ENCODE assay signal across 20 cellular contexts in the genomic region with DNA sequence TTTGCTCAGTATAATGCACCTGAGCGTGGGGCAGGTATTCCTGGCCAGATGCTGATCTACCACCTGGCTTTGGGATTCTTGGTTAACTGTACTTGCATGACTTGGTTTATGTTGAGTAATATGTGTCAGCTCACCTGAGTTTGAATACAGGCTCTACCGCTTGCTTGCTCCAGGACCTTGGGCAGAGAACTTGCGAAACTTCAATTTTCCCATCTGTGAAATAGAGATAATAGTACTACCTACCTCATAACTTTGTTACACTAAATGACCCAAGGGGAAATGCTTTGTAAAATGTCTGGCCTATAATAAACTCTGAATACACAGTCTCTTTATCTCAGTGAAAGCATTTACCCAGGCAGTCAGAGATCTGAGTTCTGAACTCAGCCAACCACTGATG. TPM values are rescaled to one million over a fixed set of nuclear protein-coding genes. Genes with fewer than 3 reads are reported as not detected.
A peak's percentile ranks its signal among the peaks of the same experiment; 100 is the strongest.
DNase-seq lines count a peak whose midpoint lies in the region; ATAC-seq and TF ChIP-seq lines count a peak whose summit lies in the region.
"Had no signal": no experiment of that assay in that cellular context is flagged by ENCODE, and none has a peak within 500 bp of the region (broad histone marks: within the 10 kb centered on the region; RNA-seq: fewer than 3 reads in every experiment).

No MANE protein-coding gene starts in this region.

- peaks cover 4% of the 10 kb centered on the region for H3K79me1 ChIP-seq in neuronal stem cell (ENCODE audit: low read depth, low read length)

- H3K18ac ChIP-seq in neuronal stem cell (ENCODE audit: low read length): no peak overlapping the region

- H3K36me3 ChIP-seq in CD8-positive, alpha-beta memory T cell (ENCODE audit: insufficient read depth, low read length): peaks cover 8% of the 10 kb centered on the region
- H3K36me3 ChIP-seq in PC-9 (ENCODE audit: low read depth) (no peaks in the 10 kb centered on the region), neuronal stem cell (replicated peaks in 1 of 2; ENCODE audit: control insufficient read depth in 2 of 2, insufficient read depth in 2 of 2, low read length in 2 of 2) (peaks cover 24 to 65% of the 10 kb centered on the region in 2 donors)

- H3K4me3 Mint-ChIP-seq in CD8-positive, alpha-beta memory T cell: no peak overlapping the region
- no peak overlapping the region for H3K4me3 Mint-ChIP-seq in chondrocyte (ENCODE audit: unreplicated experiment)
- no peak overlapping the region for H3K4me3 Mint-ChIP-seq in activated CD4-positive, alpha-beta memory T cell treated with anti-CD3 and anti-CD28 coated beads for 36 hours

- no peak for TF ChIP-seq POLR2A in lower leg skin (IDR thresholded peaks at IDR 0.05)

- H2BK15ac ChIP-seq in neuronal stem cell (ENCODE audit: low read length): no peak overlapping the region

- no TSS peak for BruUV-seq in PC-9 (replicated peaks; lab: Mats Ljungman, UMichigan)

- peaks cover 9 to 80% (median 20%) of the 10 kb centered on the region in 3 donors for H3K36me3 Mint-ChIP-seq in CD8-positive, alpha-beta memory T cell
- peaks cover 6% of the 10 kb centered on the region for H3K36me3 Mint-ChIP-seq in chondrocyte (ENCODE audit: low read depth)
- H3K36me3 Mint-ChIP-seq in activated CD4-positive, alpha-beta memory T cell treated with anti-CD3 and anti-CD28 coated beads for 36 hours: peaks cover 11% of the 10 kb centered on the region

- peaks cover 17% of the 10 kb centered on the region for H3F3A ChIP-seq in PC-9 (ENCODE audit: insufficient read depth, low read depth)

- no peaks in the 10 kb centered on the region for H3K9me3 ChIP-seq in CD8-positive, alpha-beta memory T cell (ENCODE audit: low read length)
- H3K9me3 ChIP-seq in PC-9 (ENCODE audit: insufficient read depth, low read depth) (no peaks in the 10 kb centered on the region), neuronal stem cell (replicated peaks in 1 of 2; ENCODE audit: control insufficient read depth in 2 of 2, insufficient read depth in 1 of 2, low read depth in 1 of 2, low read length in 2 of 2) (peaks cover 5 to 11% of the 10 kb centered on the region in 2 donors)
- H3K9me3 ChIP-seq: lower lobe of right lung, sigmoid colon, SJSA1 had no signal

- no peaks in the 10 kb centered on the region for H4K20me1 ChIP-seq in PC-9 (ENCODE audit: insufficient read depth)

- TF ChIP-seq CTCF in PC-9 (conservative IDR thresholded peaks at IDR 0.05) (no peak), chondrocyte (IDR thresholded peaks at IDR 0.05) (no peak), lower leg skin (IDR thresholded peaks at IDR 0.05) (no peak)

- H2AFZ ChIP-seq in PC-9 (no peak overlapping the region), neuronal stem cell (ENCODE audit: low read length) (no peak overlapping the region)

- ATAC-seq in HG02759 (IDR thresholded peaks at IDR 0.05; ENCODE audit: unreplicated experiment) (no peak), HG03439 (IDR thresholded peaks at IDR 0.05; ENCODE audit: unreplicated experiment) (no peak)
- ATAC-seq: lower lobe of right lung had no signal

- H3K4me1 Mint-ChIP-seq in CD8-positive, alpha-beta memory T cell: peaks cover 12 to 38% (median 27%) of the 10 kb centered on the region in 3 donors
- peaks cover 17% of the 10 kb centered on the region for H3K4me1 Mint-ChIP-seq in chondrocyte (ENCODE audit: low read depth)
- H3K4me1 Mint-ChIP-seq in activated CD4-positive, alpha-beta memory T cell treated with anti-CD3 and anti-CD28 coated beads for 36 hours (ENCODE audit: low read depth): peaks cover 5% of the 10 kb centered on the region

- no peak overlapping the region for H3K9ac ChIP-seq in neuronal stem cell (ENCODE audit: low read depth, low read length, poor library complexity)
- H3K9ac ChIP-seq: KMS-11 had no signal

- H3K23ac ChIP-seq in neuronal stem cell (ENCODE audit: low read depth, low read length, poor library complexity): no peak overlapping the region

- peaks cover 6% of the 10 kb centered on the region for H3K4me1 ChIP-seq in CD8-positive, alpha-beta memory T cell (ENCODE audit: insufficient read depth, low read length)
- H3K4me1 ChIP-seq in PC-9 (replicated peaks; ENCODE audit: insufficient read depth) (peaks cover 22% of the 10 kb centered on the region), neuronal stem cell (ENCODE audit: control insufficient read depth in 2 of 2, insufficient read depth in 1 of 2, low read depth in 1 of 2, low read length in 2 of 2) (no peaks in the 10 kb centered on the region)
- H3K4me1 ChIP-seq: lower lobe of right lung, sigmoid colon had no signal

- intact Hi-C loops in PC-9 (cut with micrococcal nuclease; ENCODE audit: unreplicated experiment): no loop called here
- intact Hi-C loops in lower leg skin (cut with DNase I; ENCODE audit: low total_unique reads): no loop called here
- intact Hi-C loops in activated CD4-positive, alpha-beta memory T cell treated with anti-CD3 and anti-CD28 coated beads for 36 hours (cut with micrococcal nuclease): no loop called here

- H3K4me3 ChIP-seq in CD8-positive, alpha-beta memory T cell (ENCODE audit: low read length): no peak overlapping the region
- H3K4me3 ChIP-seq in PC-9 (no peak overlapping the region), neuronal stem cell (ENCODE audit: low read length in 2 of 2) (no peak overlapping the region), lower leg skin (ENCODE audit: low read depth, poor library complexity, severe bottlenecking) (no peak overlapping the region)
- H3K4me3 ChIP-seq: lower lobe of right lung, sigmoid colon, SJSA1 had no signal

- peak overlapping the region in 2 of 8 donors; percentile 23 to 44 for H3K27ac Mint-ChIP-seq in CD8-positive, alpha-beta memory T cell
- H3K27ac Mint-ChIP-seq in chondrocyte (ENCODE audit: unreplicated experiment): peak overlapping the region; percentile 84
- H3K27ac Mint-ChIP-seq in activated CD4-positive, alpha-beta memory T cell treated with anti-CD3 and anti-CD28 coated beads for 36 hours: no peak overlapping the region

- H2BK12ac ChIP-seq in neuronal stem cell (ENCODE audit: low read length): peak overlapping the region; percentile 68

- no peaks in the 10 kb centered on the region for H3K27me3 ChIP-seq in CD8-positive, alpha-beta memory T cell (ENCODE audit: insufficient read depth, low read length, poor library complexity, severe bottlenecking)
- H3K27me3 ChIP-seq in PC-9 (ENCODE audit: insufficient read depth, low read depth) (no peaks in the 10 kb centered on the region), neuronal stem cell (ENCODE audit: control insufficient read depth in 3 of 3, insufficient read depth in 3 of 3, low read depth in 1 of 3, low read length in 3 of 3) (peaks cover 0 to 3% (median 0%) of the 10 kb centered on the region in 3 experiments)
- H3K27me3 ChIP-seq: sigmoid colon, SJSA1 had no signal

- no peaks in the 10 kb centered on the region for H3K9me3 Mint-ChIP-seq in CD8-positive, alpha-beta memory T cell
- no peaks in the 10 kb centered on the region for H3K9me3 Mint-ChIP-seq in chondrocyte (ENCODE audit: low read depth)
- no peaks in the 10 kb centered on the region for H3K9me3 Mint-ChIP-seq in activated CD4-positive, alpha-beta memory T cell treated with anti-CD3 and anti-CD28 coated beads for 36 hours

- DNase-seq in CD8-positive, alpha-beta memory T cell: no peak
- DNase-seq in PC-9: peak in 1 of 2 experiments; percentile 53
- DNase-seq in chondrocyte (ENCODE audit: low spot score): no peak
- DNase-seq in neuronal stem cell (ENCODE audit: low spot score): no peak
- DNase-seq in lower leg skin (ENCODE audit: low spot score in 2 of 2): no peak
- DNase-seq in activated CD4-positive, alpha-beta memory T cell treated with anti-CD3 and anti-CD28 coated beads for 36 hours: no peak
- DNase-seq: activated CD4-positive, alpha-beta T cell treated with anti-CD3 and anti-CD28 coated beads for 48 hours; activated CD8-positive, alpha-beta memory T cell treated with anti-CD3 and anti-CD28 coated beads, Interleukin-2, amount 50 U/mL, for 4 hours; activated gamma-delta T cell treated with Interleukin-2 at 50 U/mL for 16 hours; glutamatergic neuron; lower lobe of right lung; NCI-H1048; NCI-H526 treated with DMSO at 0.1 percent for 48 hours; occipital lobe; sigmoid colon had no signal

- H3K27ac ChIP-seq in CD8-positive, alpha-beta memory T cell (ENCODE audit: low read depth, low read length): peak overlapping the region; percentile 19
- H3K27ac ChIP-seq in PC-9 (peak overlapping the region; percentile 76), neuronal stem cell (replicated peaks; ENCODE audit: low read length) (no peak overlapping the region)
- H3K27ac ChIP-seq: HL-60, KMS-11, lower lobe of right lung, sigmoid colon had no signal

- H4K91ac ChIP-seq in neuronal stem cell (ENCODE audit: low read depth, low read length, poor library complexity): no peak overlapping the region

- no peaks in the 10 kb centered on the region for H3K9me2 ChIP-seq in PC-9 (ENCODE audit: insufficient read depth)

- H3K4ac ChIP-seq in neuronal stem cell (ENCODE audit: low read length): no peak overlapping the region

- CTCF ChIA-PET in CD8-positive, alpha-beta memory T cell (lab: Charles Lee): interaction anchor here (0.6 to 0.7 kb wide), 2 partner anchors 18 to 39 kb away, joined by 3 to 8 read pairs; no protein-coding TSS in a partner anchor
- CTCF ChIA-PET in PC-9 (lab: Charles Lee): no interaction called here
- CTCF ChIA-PET in activated CD4-positive, alpha-beta memory T cell treated with anti-CD3 and anti-CD28 coated beads for 36 hours (lab: Charles Lee): no interaction called here

- H3K79me2 ChIP-seq in PC-9 (ENCODE audit: low read depth): no peaks in the 10 kb centered on the region

- peak overlapping the region; percentile 47 for H3K14ac ChIP-seq in neuronal stem cell (ENCODE audit: low read length)

- H3K4me2 ChIP-seq in PC-9 (0 out of 2 replicates have a peak overlapping the region, but pooled peaks have one; percentile 39), neuronal stem cell (ENCODE audit: insufficient read depth, low read length, poor library complexity, severe bottlenecking) (no peak overlapping the region)
- H3K4me2 ChIP-seq: KMS-11 had no signal

- POLR2A ChIA-PET in CD8-positive, alpha-beta memory T cell (lab: Charles Lee): no interaction called here
- POLR2A ChIA-PET in PC-9 (lab: Charles Lee; ENCODE audit: unreplicated experiment): no interaction called here
- POLR2A ChIA-PET in activated CD4-positive, alpha-beta memory T cell treated with anti-CD3 and anti-CD28 coated beads for 36 hours (lab: Charles Lee): no interaction called here

- H3K27me3 Mint-ChIP-seq in CD8-positive, alpha-beta memory T cell: no peaks in the 10 kb centered on the region
- no peaks in the 10 kb centered on the region for H3K27me3 Mint-ChIP-seq in chondrocyte (ENCODE audit: low read depth)
- H3K27me3 Mint-ChIP-seq in activated CD4-positive, alpha-beta memory T cell treated with anti-CD3 and anti-CD28 coated beads for 36 hours: no peaks in the 10 kb centered on the region

- no CpG with 5 or more reads among the region's 3 CpGs for WGBS in neuronal stem cell (ENCODE audit: extremely low coverage in 2 of 2, insufficient read length in 2 of 2, insufficient replicate concordance in 1 of 2), 2 donors
- WGBS in lower leg skin, 2 donors: 92 to 93% methylated on average over 3 of the region's 3 CpGs

- H4K8ac ChIP-seq in neuronal stem cell (ENCODE audit: low read depth, low read length): no peak overlapping the region

- H2AK5ac ChIP-seq in neuronal stem cell (ENCODE audit: low read depth, low read length): no peak overlapping the region

- no peak overlapping the region for H2BK120ac ChIP-seq in neuronal stem cell (ENCODE audit: low read depth, low read length)

- H2BK5ac ChIP-seq in neuronal stem cell (ENCODE audit: low read length): no peak overlapping the region

RNA-seq across cellular contexts. Expression of a gene that starts 51.8 kb away (rescaled TPM):
- 10 to 100 TPM; 50.8 to 55.8 TPM for total RNA-seq in CD8-positive, alpha-beta memory T cell
- 177 TPM for polyA plus RNA-seq in CD8-positive, alpha-beta memory T cell
- total RNA-seq in PC-9 (2021): 56.6 and 95.0 TPM in 2 replicates
- total RNA-seq in chondrocyte: 54.4 to 58.1 TPM (median 54.5 TPM) in 3 replicates
- polyA plus RNA-seq in neuronal stem cell (2013, experiment 1 of 2): 60.0 TPM
- 61.3 TPM for polyA plus RNA-seq in neuronal stem cell (2013, experiment 2 of 2)
- 100 to 1,000 TPM in 1 of 4 donors, 10 to 100 TPM in 3; 70.0 to 122 (median 89.9) TPM for total RNA-seq in lower leg skin
- 10 to 100 TPM; 45.4 to 51.3 TPM for total RNA-seq in activated CD4-positive, alpha-beta memory T cell treated with anti-CD3 and anti-CD28 coated beads for 36 hours
